Comparison of ENCODE assay signal across 20 cellular contexts in the genomic region with DNA sequence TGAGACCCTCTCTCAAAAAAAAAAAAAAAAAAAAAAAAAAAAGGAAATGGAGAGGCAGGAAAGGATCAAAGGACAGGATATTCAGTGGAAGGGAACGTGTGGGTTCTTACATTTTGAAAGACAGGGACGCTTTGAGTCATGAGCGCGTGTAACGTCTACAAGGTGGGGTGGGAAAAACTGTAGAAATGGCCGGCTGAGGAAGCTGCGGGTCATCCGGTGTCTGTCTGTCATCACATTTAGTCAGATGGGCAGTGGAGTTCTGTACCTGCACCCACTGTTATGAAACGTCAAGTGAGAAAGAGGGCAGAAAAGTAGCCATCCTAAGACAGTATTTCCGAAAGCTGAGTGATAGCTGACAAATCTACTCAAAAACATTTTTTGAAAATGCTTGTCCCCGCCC.
DNase-seq lines count a peak whose midpoint lies in the region; ATAC-seq and TF ChIP-seq lines count a peak whose summit lies in the region.
"Had no signal": no experiment of that assay in that cellular context is flagged by ENCODE, and none has a peak within 500 bp of the region (broad histone marks: within the 10 kb centered on the region; RNA-seq: fewer than 3 reads in every experiment).

No MANE protein-coding gene starts in this region.

- intact Hi-C loops in activated CD8-positive, alpha-beta T cell treated with anti-CD3 and anti-CD28 coated beads for 36 hours (cut with micrococcal nuclease), result no loop called here
- intact Hi-C loops in CD4-positive, alpha-beta T cell (cut with DNase I, micrococcal nuclease), result no loop called here
- intact Hi-C loops in uterus (cut with DNase I; ENCODE audit: low total_unique reads), result no loop called here

- no peak for TF ChIP-seq CTCF in activated CD8-positive, alpha-beta T cell treated with anti-CD3 and anti-CD28 coated beads for 36 hours (IDR thresholded peaks at IDR 0.05)
- TF ChIP-seq CTCF in CD4-positive, alpha-beta T cell (IDR thresholded peaks at IDR 0.05), result no peak
- TF ChIP-seq CTCF in brain (conservative IDR thresholded peaks at IDR 0.05), result no peak
- TF ChIP-seq CTCF in mesothelial cell of epicardium (IDR thresholded peaks at IDR 0.05; ENCODE audit: unreplicated experiment), result no peak
- TF ChIP-seq CTCF in uterus (IDR thresholded peaks at IDR 0.05), result no peak

- no peak for DNase-seq in activated CD8-positive, alpha-beta T cell treated with anti-CD3 and anti-CD28 coated beads for 36 hours
- DNase-seq in activated CD8-positive, alpha-beta T cell treated with anti-CD3 and anti-CD28 coated beads, Interleukin-2, amount 10 ng/mL, durations not matched to agents 7 days and 5 days, result no peak
- no peak for DNase-seq in CD4-positive, alpha-beta T cell
- DNase-seq in mesothelial cell of epicardium (ENCODE audit: low spot score in 2 of 2, unreplicated experiment in 2 of 2), result no peak
- DNase-seq in stimulated activated CD4-positive, alpha-beta T cell treated with anti-CD3 and anti-CD28 coated beads, Interleukin-4, amount 100 ng/mL, for 4 hours, result no peak
- DNase-seq in uterus, result no peak
- DNase-seq: AML-193; Calu3; CD4-positive, alpha-beta memory T cell; DND-41; EL; GOT3; H9 had no signal

- H3K27ac Mint-ChIP-seq in activated CD8-positive, alpha-beta T cell treated with anti-CD3 and anti-CD28 coated beads for 36 hours, result peak overlapping the region; percentile 38
- no peak overlapping the region for H3K27ac Mint-ChIP-seq in activated CD8-positive, alpha-beta T cell treated with anti-CD3 and anti-CD28 coated beads, Interleukin-2, amount 10 ng/mL, durations not matched to agents 7 days and 5 days
- H3K27ac Mint-ChIP-seq in CD4-positive, alpha-beta T cell, result peak overlapping the region; percentile 42
- H3K27ac Mint-ChIP-seq in brain, result peak overlapping the region in 3 of 5 experiments; percentile 88 to 95 (median 94)
- peak overlapping the region; percentile 21 for H3K27ac Mint-ChIP-seq in mesothelial cell of epicardium

- peaks cover 18% of the 10 kb centered on the region for H3K4me1 Mint-ChIP-seq in activated CD8-positive, alpha-beta T cell treated with anti-CD3 and anti-CD28 coated beads for 36 hours (ENCODE audit: low read depth)
- no peaks in the 10 kb centered on the region for H3K4me1 Mint-ChIP-seq in activated CD8-positive, alpha-beta T cell treated with anti-CD3 and anti-CD28 coated beads, Interleukin-2, amount 10 ng/mL, durations not matched to agents 7 days and 5 days (ENCODE audit: low read depth)
- H3K4me1 Mint-ChIP-seq in CD4-positive, alpha-beta T cell (ENCODE audit: low read depth), result peaks cover 22% of the 10 kb centered on the region
- H3K4me1 Mint-ChIP-seq in brain (peaks cover 40% of the 10 kb centered on the region), mesothelial cell of epicardium (peaks cover 45% of the 10 kb centered on the region)

- peaks cover 36% of the 10 kb centered on the region for H3K36me3 Mint-ChIP-seq in activated CD8-positive, alpha-beta T cell treated with anti-CD3 and anti-CD28 coated beads for 36 hours (ENCODE audit: low read depth)
- peaks cover 46% of the 10 kb centered on the region for H3K36me3 Mint-ChIP-seq in activated CD8-positive, alpha-beta T cell treated with anti-CD3 and anti-CD28 coated beads, Interleukin-2, amount 10 ng/mL, durations not matched to agents 7 days and 5 days (ENCODE audit: low read depth)
- peaks cover 77% of the 10 kb centered on the region for H3K36me3 Mint-ChIP-seq in CD4-positive, alpha-beta T cell (ENCODE audit: low read depth)
- H3K36me3 Mint-ChIP-seq in brain, result peaks cover 57% of the 10 kb centered on the region
- peaks cover 16% of the 10 kb centered on the region for H3K36me3 Mint-ChIP-seq in mesothelial cell of epicardium

- no peak for ATAC-seq in activated CD8-positive, alpha-beta T cell treated with anti-CD3 and anti-CD28 coated beads for 36 hours
- ATAC-seq in activated CD8-positive, alpha-beta T cell treated with anti-CD3 and anti-CD28 coated beads, Interleukin-2, amount 10 ng/mL, durations not matched to agents 7 days and 5 days, result no peak
- no peak for ATAC-seq in CD4-positive, alpha-beta T cell (ENCODE audit: poor library complexity)
- no peak for ATAC-seq in HG03175 (IDR thresholded peaks at IDR 0.05; ENCODE audit: unreplicated experiment)
- ATAC-seq: A549, GM12878, HepG2 had no signal

- POLR2A ChIA-PET in activated CD8-positive, alpha-beta T cell treated with anti-CD3 and anti-CD28 coated beads for 36 hours (lab: Charles Lee), result no interaction called here
- POLR2A ChIA-PET in activated CD8-positive, alpha-beta T cell treated with anti-CD3 and anti-CD28 coated beads, Interleukin-2, amount 10 ng/mL, durations not matched to agents 7 days and 5 days (lab: Charles Lee), result no interaction called here
- POLR2A ChIA-PET in CD4-positive, alpha-beta T cell (lab: Charles Lee), result no interaction called here

- TF ChIP-seq POLR2A in uterus (IDR thresholded peaks at IDR 0.05), result no peak

- no peaks in the 10 kb centered on the region for H3K9me3 Mint-ChIP-seq in activated CD8-positive, alpha-beta T cell treated with anti-CD3 and anti-CD28 coated beads for 36 hours
- H3K9me3 Mint-ChIP-seq in activated CD8-positive, alpha-beta T cell treated with anti-CD3 and anti-CD28 coated beads, Interleukin-2, amount 10 ng/mL, durations not matched to agents 7 days and 5 days (ENCODE audit: insufficient read depth), result no peaks in the 10 kb centered on the region
- H3K9me3 Mint-ChIP-seq in CD4-positive, alpha-beta T cell, result no peaks in the 10 kb centered on the region
- H3K9me3 Mint-ChIP-seq in brain (peaks cover 0 to 3% (median 0%) of the 10 kb centered on the region in 5 experiments), mesothelial cell of epicardium (no peaks in the 10 kb centered on the region)
- H3K9me3 Mint-ChIP-seq: H9 had no signal

- no peak overlapping the region for H3K27ac ChIP-seq in CD4-positive, alpha-beta T cell (ENCODE audit: low read depth, low read length)
- H3K27ac ChIP-seq in uterus, result no peak overlapping the region
- H3K27ac ChIP-seq: 22Rv1, A549, C4-2B had no signal

- H3K4me3 ChIP-seq in uterus, result no peak overlapping the region
- H3K4me3 ChIP-seq: A549, GM12878 had no signal

- H3K27me3 Mint-ChIP-seq in activated CD8-positive, alpha-beta T cell treated with anti-CD3 and anti-CD28 coated beads for 36 hours, result no peaks in the 10 kb centered on the region
- H3K27me3 Mint-ChIP-seq in activated CD8-positive, alpha-beta T cell treated with anti-CD3 and anti-CD28 coated beads, Interleukin-2, amount 10 ng/mL, durations not matched to agents 7 days and 5 days (ENCODE audit: low read depth), result no peaks in the 10 kb centered on the region
- no peaks in the 10 kb centered on the region for H3K27me3 Mint-ChIP-seq in CD4-positive, alpha-beta T cell
- no peaks in the 10 kb centered on the region for H3K27me3 Mint-ChIP-seq in brain
- no peaks in the 10 kb centered on the region for H3K27me3 Mint-ChIP-seq in mesothelial cell of epicardium (ENCODE audit: low read depth)
- H3K27me3 Mint-ChIP-seq: CD4-positive, alpha-beta memory T cell had no signal

- no peaks in the 10 kb centered on the region for H3K4me1 ChIP-seq in uterus
- H3K4me1 ChIP-seq: A549 had no signal

- H3K36me3 ChIP-seq in uterus, result no peaks in the 10 kb centered on the region

- no peaks in the 10 kb centered on the region for H3K27me3 ChIP-seq in CD4-positive, alpha-beta T cell (ENCODE audit: control insufficient read depth, insufficient read depth, low read length)
- no peaks in the 10 kb centered on the region for H3K27me3 ChIP-seq in uterus

- CTCF ChIA-PET in activated CD8-positive, alpha-beta T cell treated with anti-CD3 and anti-CD28 coated beads for 36 hours (lab: Charles Lee), result interaction anchor here (1.0 kb wide), 1 partner anchor 42 kb away, joined by 3 read pairs; no protein-coding TSS in a partner anchor
- CTCF ChIA-PET in activated CD8-positive, alpha-beta T cell treated with anti-CD3 and anti-CD28 coated beads, Interleukin-2, amount 10 ng/mL, durations not matched to agents 7 days and 5 days (lab: Charles Lee), result no interaction called here
- CTCF ChIA-PET in CD4-positive, alpha-beta T cell (lab: Charles Lee), result no interaction called here

- H3K9me3 ChIP-seq in CD4-positive, alpha-beta T cell (ENCODE audit: control insufficient read depth, low read length), result no peaks in the 10 kb centered on the region
- H3K9me3 ChIP-seq in uterus, result no peaks in the 10 kb centered on the region

- H3K4me3 Mint-ChIP-seq in activated CD8-positive, alpha-beta T cell treated with anti-CD3 and anti-CD28 coated beads for 36 hours, result no peak overlapping the region
- no peak overlapping the region for H3K4me3 Mint-ChIP-seq in activated CD8-positive, alpha-beta T cell treated with anti-CD3 and anti-CD28 coated beads, Interleukin-2, amount 10 ng/mL, durations not matched to agents 7 days and 5 days
- no peak overlapping the region for H3K4me3 Mint-ChIP-seq in CD4-positive, alpha-beta T cell
- H3K4me3 Mint-ChIP-seq in brain, result no peak overlapping the region
- no peak overlapping the region for H3K4me3 Mint-ChIP-seq in mesothelial cell of epicardium
- H3K4me3 Mint-ChIP-seq: CD4-positive, alpha-beta memory T cell; H9 had no signal
